In genomic region chr1:229270547-229271447, GRCh38 we compare ENCODE assay signal across 7 cellular contexts.
DNase-seq lines count a peak whose midpoint lies in the region; ATAC-seq lines count a peak whose summit lies in the region.

A gene with protein sequence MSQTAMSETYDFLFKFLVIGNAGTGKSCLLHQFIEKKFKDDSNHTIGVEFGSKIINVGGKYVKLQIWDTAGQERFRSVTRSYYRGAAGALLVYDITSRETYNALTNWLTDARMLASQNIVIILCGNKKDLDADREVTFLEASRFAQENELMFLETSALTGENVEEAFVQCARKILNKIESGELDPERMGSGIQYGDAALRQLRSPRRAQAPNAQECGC (plus strand): TSS chr1:229271111. CDS start chr1:229271340, 229 bp downstream.

- ATAC-seq in GM18517 (IDR thresholded peaks at IDR 0.05; ENCODE audit: unreplicated experiment) = peak; percentile 74
- peak; percentile 93 for ATAC-seq in HG02970 (IDR thresholded peaks at IDR 0.05; ENCODE audit: low FRiP score, unreplicated experiment)

- DNase-seq in NCI-H2196 (lab: John Stamatoyannopoulos, UW; ENCODE audit: unreplicated experiment) (peak; percentile 95), islet precursor cell (peak; percentile 89)
- peak; percentile 41 to 62 (median 59) for DNase-seq in activated CD4-positive, CD25-positive, alpha-beta regulatory T cell (lab: John Stamatoyannopoulos, UW)
- peak; percentile 72 for DNase-seq in central memory CD4-positive, alpha-beta T cell
- peak; percentile 74 for DNase-seq in stimulated activated CD4-positive, alpha-beta T cell treated with anti-CD3 and anti-CD28 coated beads, Interleukin-12 subunit alpha, Interleukin-12 subunit beta, amount 100 ng/mL, for 4 hours

Comparison
In these comparisons a context has a peak if more than half of its experiments do, and no peak if none do; other contexts are left out.
1. Peak in every context shown above with its lines: DNase-seq and ATAC-seq.